In the genomic region with DNA sequence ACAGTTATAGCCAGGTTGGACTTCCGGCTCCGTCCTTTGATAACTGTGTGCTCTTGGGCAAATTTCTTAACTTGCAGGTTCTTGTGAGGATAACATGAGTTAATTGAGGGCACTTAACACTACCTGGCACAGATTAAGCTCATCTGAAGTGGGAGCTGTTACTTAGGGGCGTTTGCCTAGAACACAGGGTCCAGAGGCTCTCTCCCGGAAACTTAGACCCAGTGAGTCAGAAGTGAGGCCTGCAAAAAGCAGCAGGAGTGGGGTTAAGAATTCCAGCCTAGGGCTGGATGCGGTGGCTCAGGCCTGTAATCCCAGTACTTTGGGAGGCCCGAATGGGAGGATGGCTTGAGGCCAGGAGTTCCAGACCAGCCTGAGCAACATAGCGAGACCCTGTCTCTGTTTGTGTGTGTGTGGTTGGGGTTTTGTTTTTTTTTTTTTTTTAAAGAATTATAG, we compare ENCODE assay signal across 8 cellular contexts. TPM values are rescaled to one million over a fixed set of nuclear protein-coding genes. Genes with fewer than 3 reads are reported as not detected.
DNase-seq lines count a peak whose midpoint lies in the region; ATAC-seq and TF ChIP-seq lines count a peak whose summit lies in the region.

No MANE protein-coding gene starts in this region.

- no peaks in the 10 kb centered on the region for H3K9me3 Mint-ChIP-seq in activated naive CD4-positive, alpha-beta T cell treated with anti-CD3 and anti-CD28 coated beads, Interleukin-2, amount 50 U/mL, for 24 hours

- H3K27ac Mint-ChIP-seq in activated naive CD4-positive, alpha-beta T cell treated with anti-CD3 and anti-CD28 coated beads, Interleukin-2, amount 50 U/mL, for 24 hours, result peak overlapping the region; percentile 99

- intact Hi-C loops in uterus (cut with DNase I; ENCODE audit: low total_unique reads), result no loop called here

- no peak for DNase-seq in activated naive CD4-positive, alpha-beta T cell (lab: John Stamatoyannopoulos, UW)
- DNase-seq in astrocyte of the spinal cord (ENCODE audit: low read depth, low spot score) (peak; percentile 86), lung (ENCODE audit: low spot score) (peak; percentile 74), uterus (peak; percentile 61 to 62), SK-N-DZ (ENCODE audit: low spot score) (no peak), middle frontal gyrus (ENCODE audit: extremely low spot score, low spot score) (no peak)

- H3K9me3 ChIP-seq in lung (ENCODE audit: control insufficient read depth in 2 of 2, insufficient read depth in 1 of 2, low read length in 1 of 2) (no peaks in the 10 kb centered on the region), uterus (no peaks in the 10 kb centered on the region)

- no peak for TF ChIP-seq POLR2A in uterus (IDR thresholded peaks at IDR 0.05)

- H3K4me3 Mint-ChIP-seq in activated naive CD4-positive, alpha-beta T cell treated with anti-CD3 and anti-CD28 coated beads, Interleukin-2, amount 50 U/mL, for 24 hours, result peak overlapping the region; percentile 96

- H3K27me3 ChIP-seq in lung (ENCODE audit: control insufficient read depth, insufficient read depth) (no peaks in the 10 kb centered on the region), uterus (no peaks in the 10 kb centered on the region)

- H3K4me1 Mint-ChIP-seq in activated naive CD4-positive, alpha-beta T cell treated with anti-CD3 and anti-CD28 coated beads, Interleukin-2, amount 50 U/mL, for 24 hours, result peaks cover 79% of the 10 kb centered on the region

- H3K36me3 ChIP-seq in lung (ENCODE audit: control insufficient read depth in 2 of 2, insufficient read depth in 2 of 2, low read length in 2 of 2) (peaks cover 0 to 11% of the 10 kb centered on the region in 2 donors), uterus (no peaks in the 10 kb centered on the region)

- H3K36me3 Mint-ChIP-seq in activated naive CD4-positive, alpha-beta T cell treated with anti-CD3 and anti-CD28 coated beads, Interleukin-2, amount 50 U/mL, for 24 hours, result peaks cover 13% of the 10 kb centered on the region

- ATAC-seq in lung (ENCODE audit: insufficient read depth, low FRiP score) (peak; percentile 56), HG02588 (IDR thresholded peaks at IDR 0.05; ENCODE audit: unreplicated experiment) (no peak)

- in situ Hi-C loops in astrocyte of the spinal cord (cut with HindIII; ENCODE audit: low sequenced_read_pairs), result no loop called here

- H3K4me3 ChIP-seq in astrocyte of the spinal cord (ENCODE audit: low read depth, low read length), result peak overlapping the region; percentile 65
- H3K4me3 ChIP-seq in lung, result peak overlapping the region; percentile 80
- peak overlapping the region; percentile 50 to 68 for H3K4me3 ChIP-seq in uterus

- H3K4me1 ChIP-seq in lung (ENCODE audit: control insufficient read depth in 2 of 2, insufficient read depth in 2 of 2, low read length in 2 of 2), result peaks cover 5 to 29% of the 10 kb centered on the region in 2 donors
- peaks cover 7 to 21% of the 10 kb centered on the region in 2 donors for H3K4me1 ChIP-seq in uterus

- no peaks in the 10 kb centered on the region for H3K27me3 Mint-ChIP-seq in activated naive CD4-positive, alpha-beta T cell treated with anti-CD3 and anti-CD28 coated beads, Interleukin-2, amount 50 U/mL, for 24 hours

- H3K27ac ChIP-seq in lung (ENCODE audit: low read depth in 1 of 2, low read length in 1 of 2) (peak overlapping the region; percentile 66 to 81), uterus (peak overlapping the region; percentile 85 to 91)

- TF ChIP-seq CTCF in astrocyte of the spinal cord (IDR thresholded peaks at IDR 0.05; ENCODE audit: low read depth, low read length) (no peak), lung (IDR thresholded peaks at IDR 0.05; ENCODE audit: control extremely low read depth, extremely low read depth) (no peak), uterus (IDR thresholded peaks at IDR 0.05) (no peak)

- 37 to 68% methylated on average over 7 of the region's 7 CpGs for WGBS in lung, 2 donors

RNA-seq across cellular contexts. Expression of gene MVP, which starts 1.4 kb away (rescaled TPM):
- total RNA-seq in lung (100 to 1,000 TPM; 150 to 322 TPM), uterus (100 to 1,000 TPM in 1 of 4 donors, 10 to 100 TPM in 3; 38.4 to 132 (median 67.4) TPM)
- 100 to 1,000 TPM; 239 to 267 TPM for polyA plus RNA-seq in lung
- polyA plus RNA-seq in SK-N-DZ (2014; cell fraction: cytosol; rRNA removed), result 24.3 and 39.4 TPM in 2 replicates
- 10.1 and 22.7 TPM in 2 replicates for polyA plus RNA-seq in SK-N-DZ (2014; cell fraction: nucleus; rRNA removed)

RNA-seq across cellular contexts. Expression of gene PAGR1, which starts 5.7 kb away (rescaled TPM):
- total RNA-seq in lung, result 10 to 100 TPM; 18.4 to 23.1 TPM
- polyA plus RNA-seq in lung, result 10 to 100 TPM; 29.8 to 43.2 TPM
- total RNA-seq in uterus, result 10 to 100 TPM; 36.1 to 85.0 (median 46.9) TPM
- polyA plus RNA-seq in SK-N-DZ (2014; cell fraction: cytosol; rRNA removed), result 57.6 and 71.0 TPM in 2 replicates
- polyA plus RNA-seq in SK-N-DZ (2014; cell fraction: nucleus; rRNA removed), result 426 and 537 TPM in 2 replicates

RNA-seq across cellular contexts. Expression of gene PRRT2, which starts 9.7 kb away (rescaled TPM):
- total RNA-seq in lung (1 to 10 TPM; 1.2 to 6.5 TPM), uterus (10 to 100 TPM; 20.2 to 54.5 (median 28.0) TPM)
- polyA plus RNA-seq in lung, result 1 to 10 TPM in 1 of 2 donors, under 1 TPM in 1; 0.49 to 1.8 TPM
- polyA plus RNA-seq in SK-N-DZ (2014; cell fraction: cytosol; rRNA removed), result 29.9 and 41.5 TPM in 2 replicates
- polyA plus RNA-seq in SK-N-DZ (2014; cell fraction: nucleus; rRNA removed), result 231 and 327 TPM in 2 replicates

RNA-seq across cellular contexts. Expression of gene MAZ, which starts 15.4 kb away (rescaled TPM):
- total RNA-seq in lung (100 to 1,000 TPM in 1 of 2 donors, 10 to 100 TPM in 1; 94.9 to 159 TPM), uterus (100 to 1,000 TPM in 1 of 4 donors, 10 to 100 TPM in 3; 32.8 to 200 (median 67.5) TPM)
- 100 to 1,000 TPM; 112 to 170 TPM for polyA plus RNA-seq in lung
- 364 and 496 TPM in 2 replicates for polyA plus RNA-seq in SK-N-DZ (2014; cell fraction: cytosol; rRNA removed)
- 262 and 344 TPM in 2 replicates for polyA plus RNA-seq in SK-N-DZ (2014; cell fraction: nucleus; rRNA removed)

RNA-seq across cellular contexts. Expression of gene KIF22, which starts 31.1 kb away (rescaled TPM):
- total RNA-seq in lung (10 to 100 TPM; 24.3 to 27.6 TPM), uterus (10 to 100 TPM in 3 of 4 donors, 1 to 10 TPM in 1; 5.9 to 70.4 (median 15.8) TPM)
- 10 to 100 TPM; 22.1 to 84.9 TPM for polyA plus RNA-seq in lung
- 221 and 246 TPM in 2 replicates for polyA plus RNA-seq in SK-N-DZ (2014; cell fraction: cytosol; rRNA removed)
- polyA plus RNA-seq in SK-N-DZ (2014; cell fraction: nucleus; rRNA removed), result 679 and 767 TPM in 2 replicates

Comparison
In these comparisons a context has a peak if more than half of its experiments do, and no peak if none do; other contexts are left out.
1. DNase-seq: peak in astrocyte of the spinal cord (single experiment), lung (single experiment) and uterus (2 of 2); none in activated naive CD4-positive, alpha-beta T cell (0 of 4), SK-N-DZ (single experiment) and middle frontal gyrus (single experiment).
2. Peak in every context shown above with its lines, with median percentiles within 50 percentile points of each other: H3K4me3 ChIP-seq.